Comparison of ENCODE assay signal across 9 cellular contexts in genomic region chr5:138725153-138725884, GRCh38. TPM values are rescaled to one million over a fixed set of nuclear protein-coding genes. Genes with fewer than 3 reads are reported as not detected.
DNase-seq lines count a peak whose midpoint lies in the region; ATAC-seq and TF ChIP-seq lines count a peak whose summit lies in the region.
"Had no signal": no experiment of that assay in that cellular context is flagged by ENCODE, and none has a peak within 500 bp of the region (broad histone marks: within the 10 kb centered on the region; RNA-seq: fewer than 3 reads in every experiment).

No MANE protein-coding gene starts in this region.

- H3K4me3 Mint-ChIP-seq in brain: peak overlapping the region in 4 of 5 experiments; percentile 16 to 49 (median 39)
- H3K4me3 Mint-ChIP-seq in CD8-positive, alpha-beta T cell: no peak overlapping the region

- H3K9me3 ChIP-seq in CD8-positive, alpha-beta T cell (ENCODE audit: low read length): no peaks in the 10 kb centered on the region

- peaks cover 12% of the 10 kb centered on the region for H3K27me3 ChIP-seq in CD8-positive, alpha-beta T cell (ENCODE audit: insufficient read depth, low read length)

- intact Hi-C loops in CD8-positive, alpha-beta T cell (cut with DNase I, micrococcal nuclease): no loop called here

- H3K4me1 Mint-ChIP-seq in brain: peaks cover 53% of the 10 kb centered on the region
- peaks cover 11% of the 10 kb centered on the region for H3K4me1 Mint-ChIP-seq in CD8-positive, alpha-beta T cell (ENCODE audit: low read depth)

- CTCF ChIA-PET in CD8-positive, alpha-beta T cell (lab: Charles Lee): interaction anchor here (1.7 kb wide), 1 partner anchor 85 kb away, joined by 3 read pairs; no protein-coding TSS in a partner anchor

- no peaks in the 10 kb centered on the region for H3K36me3 Mint-ChIP-seq in brain
- no peaks in the 10 kb centered on the region for H3K36me3 Mint-ChIP-seq in CD8-positive, alpha-beta T cell

- H3K27me3 Mint-ChIP-seq in brain: peaks cover 7% of the 10 kb centered on the region
- H3K27me3 Mint-ChIP-seq in CD8-positive, alpha-beta T cell (ENCODE audit: low read depth): peaks cover 57% of the 10 kb centered on the region

- POLR2A ChIA-PET in CD8-positive, alpha-beta T cell (lab: Charles Lee): no interaction called here

- H3K36me3 ChIP-seq in CD8-positive, alpha-beta T cell (ENCODE audit: insufficient read depth, low read length): no peaks in the 10 kb centered on the region

- peaks cover 8% of the 10 kb centered on the region for H3K4me1 ChIP-seq in CD8-positive, alpha-beta T cell (ENCODE audit: insufficient read depth, low read length)

- DNase-seq in ELR (ENCODE audit: low read depth) (peak; percentile 69), NCI-H2081 (lab: John Stamatoyannopoulos, UW) (peak; percentile 83 to 91), islet precursor cell (peak; percentile 96), superior temporal gyrus (ENCODE audit: extremely low spot score) (peak; percentile 56), T-helper 2 cell (no peak)
- DNase-seq in activated naive CD4-positive, alpha-beta T cell treated with Interleukin-2 at 50 U/mL for 16 hours: no peak
- no peak for DNase-seq in CD8-positive, alpha-beta T cell

- no peak overlapping the region for H3K4me3 ChIP-seq in CD8-positive, alpha-beta T cell (ENCODE audit: low read depth, low read length)

- no peak for TF ChIP-seq CTCF in brain (conservative IDR thresholded peaks at IDR 0.05)
- TF ChIP-seq CTCF in CD8-positive, alpha-beta T cell (IDR thresholded peaks at IDR 0.05): no peak

- peak overlapping the region; percentile 79 to 97 (median 96) for H3K27ac Mint-ChIP-seq in brain
- H3K27ac Mint-ChIP-seq in CD8-positive, alpha-beta T cell: no peak overlapping the region

- no peak for ATAC-seq in CD8-positive, alpha-beta T cell

- H3K27ac ChIP-seq in CD8-positive, alpha-beta T cell (ENCODE audit: low read depth, low read length): no peak overlapping the region
- H3K27ac ChIP-seq: KMS-11 had no signal

- H3K9me3 Mint-ChIP-seq in brain: no peaks in the 10 kb centered on the region
- no peaks in the 10 kb centered on the region for H3K9me3 Mint-ChIP-seq in CD8-positive, alpha-beta T cell

RNA-seq across cellular contexts. Expression of gene CTNNA1, which starts 27.9 kb away (rescaled TPM):
- 185 TPM for polyA plus RNA-seq in brain (ENCODE audit: insufficient read depth, low read depth, low replicate concordance)
- 1 to 10 TPM; 2.9 to 5.0 TPM for total RNA-seq in CD8-positive, alpha-beta T cell

Comparison
In these comparisons a context has a peak if more than half of its experiments do, and no peak if none do; other contexts are left out.
1. DNase-seq: peak in ELR (single experiment), NCI-H2081 (2 of 2), islet precursor cell (single experiment) and superior temporal gyrus (single experiment); none in activated naive CD4-positive, alpha-beta T cell treated with Interleukin-2 at 50 U/mL for 16 hours (single experiment), CD8-positive, alpha-beta T cell (0 of 7) and T-helper 2 cell (0 of 5).